ENCODE assay signal across 20 cellular contexts in the genomic region with DNA sequence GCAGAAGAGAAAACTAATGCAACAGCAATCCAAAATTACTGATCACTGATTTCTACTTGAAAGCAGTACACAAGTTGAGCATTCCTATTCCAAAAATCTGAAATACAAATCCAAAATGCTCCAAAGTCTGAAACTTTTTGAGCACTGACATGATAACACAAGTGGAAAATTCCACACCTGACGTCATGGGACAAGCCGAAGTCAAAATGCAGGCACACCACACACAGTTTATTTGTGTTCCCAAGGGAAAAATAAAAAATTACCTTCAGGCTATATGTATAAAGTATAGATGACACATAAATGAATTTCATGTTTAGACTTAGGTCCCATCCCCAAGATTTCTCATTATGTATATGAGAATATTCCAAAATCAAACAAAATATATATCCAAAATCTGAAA. TPM values are rescaled to one million over a fixed set of nuclear protein-coding genes. Genes with fewer than 3 reads are reported as not detected.
DNase-seq lines count a peak whose midpoint lies in the region; ATAC-seq, FAIRE-seq and TF ChIP-seq lines count a peak whose summit lies in the region.
"Had no signal": no experiment of that assay in that cellular context is flagged by ENCODE, and none has a peak within 500 bp of the region (broad histone marks: within the 10 kb centered on the region; RNA-seq: fewer than 3 reads in every experiment).

No MANE protein-coding gene starts in this region.

- H3K4me1 ChIP-seq in endodermal cell (ENCODE audit: control insufficient read depth, insufficient read depth, low read length) (peaks cover 4% of the 10 kb centered on the region), keratinocyte (ENCODE audit: control insufficient read depth, extremely low read depth, insufficient read depth, low read length) (peaks cover 17% of the 10 kb centered on the region)
- H3K4me1 ChIP-seq: Caco-2 had no signal

- H3K36me3 Mint-ChIP-seq in WTC11 = peaks cover 37% of the 10 kb centered on the region
- peaks cover 42% of the 10 kb centered on the region for H3K36me3 Mint-ChIP-seq in endodermal cell (ENCODE audit: low read depth)
- no peaks in the 10 kb centered on the region for H3K36me3 Mint-ChIP-seq in activated CD4-positive, alpha-beta T cell treated with anti-CD3 and anti-CD28 coated beads, Interleukin-2, amount 10 ng/mL, durations not matched to agents 24 days and 14 days (ENCODE audit: low read depth)
- H3K36me3 Mint-ChIP-seq: CD8-positive, alpha-beta T cell had no signal

- POLR2A ChIA-PET in WTC11 (lab: Charles Lee) = no interaction called here

- peaks cover 79% of the 10 kb centered on the region for H3K79me2 ChIP-seq in keratinocyte (ENCODE audit: control insufficient read depth, insufficient read depth, low read length)

- DNase-seq in WTC11 (ENCODE audit: low spot score) (no peak), endodermal cell (no peak), keratinocyte (ENCODE audit: low read depth, low spot score) (no peak), Right ventricle myocardium inferior (ENCODE audit: missing footprints) (no peak)
- DNase-seq in activated CD4-positive, alpha-beta T cell treated with anti-CD3 and anti-CD28 coated beads, Interleukin-2, amount 10 ng/mL, durations not matched to agents 24 days and 14 days = no peak
- DNase-seq: C1 segment of cervical spinal cord; Caco-2; CD8-positive, alpha-beta T cell; DMS 273 treated with DMSO at 0.1 percent for 48 hours; DMS79; EL; GDM1; GOT3; HFFc6 had no signal

- no peak for FAIRE-seq in keratinocyte (lab: Jason Lieb, UNC)
- FAIRE-seq: GM12891, GM18507, H54 had no signal

- H3K4me2 ChIP-seq in keratinocyte (ENCODE audit: control insufficient read depth, extremely low read depth, insufficient read depth, low read depth, low read length) = peak overlapping the region; percentile 45

- H3K9me1 ChIP-seq in keratinocyte (ENCODE audit: control insufficient read depth, extremely low read depth, insufficient read depth, low read length) = peaks cover 3% of the 10 kb centered on the region

- H3K9me3 Mint-ChIP-seq in WTC11 (peaks cover 24% of the 10 kb centered on the region), endodermal cell (peaks cover 10% of the 10 kb centered on the region)
- H3K9me3 Mint-ChIP-seq in activated CD4-positive, alpha-beta T cell treated with anti-CD3 and anti-CD28 coated beads, Interleukin-2, amount 10 ng/mL, durations not matched to agents 24 days and 14 days = no peaks in the 10 kb centered on the region

- TF ChIP-seq CTCF in WTC11 (IDR thresholded peaks at IDR 0.05) (no peak), endodermal cell (conservative IDR thresholded peaks at IDR 0.05) (no peak), keratinocyte (optimal IDR thresholded peaks at IDR 0.05 in 1 of 3, IDR thresholded peaks at IDR 0.05 in 1 of 3, conservative IDR thresholded peaks at IDR 0.05 in 1 of 3; ENCODE audit: extremely low read depth in 1 of 3, insufficient read depth in 2 of 3, low read length in 3 of 3) (no peak)

- intact Hi-C loops in activated CD4-positive, alpha-beta T cell treated with anti-CD3 and anti-CD28 coated beads, Interleukin-2, amount 10 ng/mL, durations not matched to agents 24 days and 14 days (cut with micrococcal nuclease) = no loop called here
- intact Hi-C loops in Right ventricle myocardium inferior (cut with DNase I) = no loop called here

- H3K36me3 ChIP-seq in endodermal cell (ENCODE audit: control insufficient read depth, insufficient read depth, low read length) (peaks cover 48% of the 10 kb centered on the region), keratinocyte (ENCODE audit: control insufficient read depth in 2 of 2, extremely low read depth in 1 of 2, insufficient read depth in 2 of 2, low read length in 2 of 2) (peaks cover 0 to 1% of the 10 kb centered on the region in 2 experiments)

- no peaks in the 10 kb centered on the region for H4K20me1 ChIP-seq in keratinocyte (ENCODE audit: control insufficient read depth, extremely low read depth, insufficient read depth, low read length)

- H3K27me3 Mint-ChIP-seq in WTC11 (ENCODE audit: low read depth) = no peaks in the 10 kb centered on the region
- H3K27me3 Mint-ChIP-seq in endodermal cell (ENCODE audit: insufficient read depth) = no peaks in the 10 kb centered on the region
- no peaks in the 10 kb centered on the region for H3K27me3 Mint-ChIP-seq in activated CD4-positive, alpha-beta T cell treated with anti-CD3 and anti-CD28 coated beads, Interleukin-2, amount 10 ng/mL, durations not matched to agents 24 days and 14 days

- H3K9ac ChIP-seq in endodermal cell (ENCODE audit: extremely low read depth, low read length, poor library complexity, severe bottlenecking) = no peak overlapping the region
- H3K9ac ChIP-seq in keratinocyte (ENCODE audit: control insufficient read depth, extremely low read depth, insufficient read depth, low read length) = no peak overlapping the region

- H3K9me3 ChIP-seq in endodermal cell (ENCODE audit: control insufficient read depth, low read length) (peaks cover 27% of the 10 kb centered on the region), keratinocyte (ENCODE audit: control insufficient read depth, low read depth, low read length) (peaks cover 4% of the 10 kb centered on the region)

- H3K4me3 ChIP-seq in endodermal cell (ENCODE audit: low read length) (no peak overlapping the region), keratinocyte (ENCODE audit: control insufficient read depth in 2 of 3, extremely low read depth in 1 of 3, insufficient read depth in 2 of 3, low read depth in 1 of 3, low read length in 3 of 3) (no peak overlapping the region)
- H3K4me3 ChIP-seq: HAP-1 had no signal

- CTCF ChIA-PET in WTC11 (lab: Charles Lee) = no interaction called here

- peak overlapping the region; percentile 71; the same call in 1 of the 2 replicates for H3K27ac Mint-ChIP-seq in WTC11
- peak overlapping the region; percentile 1 for H3K27ac Mint-ChIP-seq in endodermal cell
- H3K27ac Mint-ChIP-seq in activated CD4-positive, alpha-beta T cell treated with anti-CD3 and anti-CD28 coated beads, Interleukin-2, amount 10 ng/mL, durations not matched to agents 24 days and 14 days = no peak overlapping the region
- H3K27ac Mint-ChIP-seq: CD8-positive, alpha-beta T cell; HFFc6 had no signal

- no peak for ATAC-seq in WTC11
- no peak for ATAC-seq in HG02840 (IDR thresholded peaks at IDR 0.05; ENCODE audit: low FRiP score, unreplicated experiment)
- ATAC-seq in Right ventricle myocardium inferior = no peak
- no peak for ATAC-seq in GM21447 (IDR thresholded peaks at IDR 0.05; ENCODE audit: unreplicated experiment)
- ATAC-seq: CD8-positive, alpha-beta T cell had no signal

- H3K27ac ChIP-seq in endodermal cell (ENCODE audit: low read depth, low read length) = no peak overlapping the region
- no peak overlapping the region for H3K27ac ChIP-seq in keratinocyte (ENCODE audit: control insufficient read depth, insufficient read depth, low read length)

- 88 to 100% methylated on average over 1 to 2 of the region's 2 CpGs for WGBS in endodermal cell (ENCODE audit: insufficient coverage in 1 of 2, insufficient read length in 1 of 2), 2 experiments

- dilution Hi-C loops in keratinocyte (cut with MboI; ENCODE audit: extremely low pct_ligation_motif_present, low sequenced_read_pairs) = no loop called here

- H3K27me3 ChIP-seq in endodermal cell (ENCODE audit: control insufficient read depth, insufficient read depth, low read length, poor library complexity, severe bottlenecking) (no peaks in the 10 kb centered on the region), keratinocyte (ENCODE audit: control insufficient read depth, extremely low read depth, insufficient read depth, low read length) (no peaks in the 10 kb centered on the region)

- no peak overlapping the region for H2AFZ ChIP-seq in keratinocyte (ENCODE audit: control insufficient read depth, low read length)

- H3K4me1 Mint-ChIP-seq in WTC11 = peaks cover 47% of the 10 kb centered on the region
- H3K4me1 Mint-ChIP-seq in endodermal cell = peaks cover 11% of the 10 kb centered on the region
- H3K4me1 Mint-ChIP-seq in activated CD4-positive, alpha-beta T cell treated with anti-CD3 and anti-CD28 coated beads, Interleukin-2, amount 10 ng/mL, durations not matched to agents 24 days and 14 days = no peaks in the 10 kb centered on the region

- H3K4me3 Mint-ChIP-seq in WTC11 = no peak overlapping the region
- H3K4me3 Mint-ChIP-seq in endodermal cell = no peak overlapping the region
- H3K4me3 Mint-ChIP-seq in activated CD4-positive, alpha-beta T cell treated with anti-CD3 and anti-CD28 coated beads, Interleukin-2, amount 10 ng/mL, durations not matched to agents 24 days and 14 days = no peak overlapping the region
- H3K4me3 Mint-ChIP-seq: CD8-positive, alpha-beta T cell; HFFc6 had no signal

TF ChIP-seq in WTC11, 78 proteins besides CTCF, POLR2A, EP300 and RAD21:
- TF ChIP-seq ATF1 (CRISPR knock-in tag; IDR thresholded peaks at IDR 0.05) = no peak
- no peak for TF ChIP-seq NFATC4 (CRISPR knock-in tag; IDR thresholded peaks at IDR 0.05)
- TF ChIP-seq, protein P1, sequence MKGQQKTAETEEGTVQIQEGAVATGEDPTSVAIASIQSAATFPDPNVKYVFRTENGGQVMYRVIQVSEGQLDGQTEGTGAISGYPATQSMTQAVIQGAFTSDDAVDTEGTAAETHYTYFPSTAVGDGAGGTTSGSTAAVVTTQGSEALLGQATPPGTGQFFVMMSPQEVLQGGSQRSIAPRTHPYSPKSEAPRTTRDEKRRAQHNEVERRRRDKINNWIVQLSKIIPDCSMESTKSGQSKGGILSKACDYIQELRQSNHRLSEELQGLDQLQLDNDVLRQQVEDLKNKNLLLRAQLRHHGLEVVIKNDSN (CRISPR knock-in tag; IDR thresholded peaks at IDR 0.05) = no peak
- no peak for TF ChIP-seq PRRX2 (CRISPR knock-in tag; IDR thresholded peaks at IDR 0.05)
- TF ChIP-seq RORB (CRISPR knock-in tag; IDR thresholded peaks at IDR 0.05) = no peak
- TF ChIP-seq ZNF671 (CRISPR knock-in tag; IDR thresholded peaks at IDR 0.05) = no peak
- TF ChIP-seq OVOL2 (CRISPR knock-in tag; IDR thresholded peaks at IDR 0.05; ENCODE audit: borderline replicate concordance) = no peak
- no peak for TF ChIP-seq CBFB (CRISPR knock-in tag; IDR thresholded peaks at IDR 0.05; ENCODE audit: low read depth)
- no peak for TF ChIP-seq GTF2I (CRISPR knock-in tag; conservative IDR thresholded peaks at IDR 0.05)

RNA-seq across cellular contexts. Expression of a gene that starts 20.7 kb away (rescaled TPM):
- total RNA-seq in WTC11 (2021) (17.3 to 18.4 TPM (median 18.1 TPM) in 3 replicates), endodermal cell (10 to 100 TPM; 21.1 to 23.1 TPM), Right ventricle myocardium inferior (6.5 TPM)
- polyA plus RNA-seq in endodermal cell (2013, experiment 1 of 2) = 28.6 TPM
- 31.0 TPM for polyA plus RNA-seq in endodermal cell (2013, experiment 2 of 2)
- 14.8 to 21.6 TPM (median 16.5 TPM) in 3 replicates for polyA plus RNA-seq in keratinocyte
- polyA plus RNA-seq in keratinocyte (2011; ENCODE audit: low read depth) = 17.7 TPM
- 6.4 and 11.9 TPM in 2 replicates for polyA plus RNA-seq in keratinocyte (2011; cell fraction: cytosol; rRNA removed)
- 24.5 and 31.1 TPM in 2 replicates for polyA plus RNA-seq in keratinocyte (2011; cell fraction: nucleus; rRNA removed)
- polyA plus RNA-seq in keratinocyte (2012; ENCODE audit: low replicate concordance) = 9.5 and 16.2 TPM in 2 replicates
- 12.4 to 106 TPM (median 64.9 TPM) in 3 replicates for polyA minus RNA-seq in keratinocyte
- 20.5 TPM for polyA minus RNA-seq in keratinocyte (2011; cell fraction: cytosol; rRNA and poly(A)+ RNA removed)
- 59.9 and 126 TPM in 2 replicates for polyA minus RNA-seq in keratinocyte (2011; cell fraction: nucleus; rRNA and poly(A)+ RNA removed)
- 0.05 and 0.09 TPM in 2 replicates for total RNA-seq in activated CD4-positive, alpha-beta T cell treated with anti-CD3 and anti-CD28 coated beads, Interleukin-2, amount 10 ng/mL, durations not matched to agents 24 days and 14 days
